Comparison of ENCODE assay signal across 8 cellular contexts in genomic region chr3:179323197-179323901, GRCh38. TPM values are rescaled to one million over a fixed set of nuclear protein-coding genes. Genes with fewer than 3 reads are reported as not detected.
A peak's percentile ranks its signal among the peaks of the same experiment; 100 is the strongest.
DNase-seq lines count a peak whose midpoint lies in the region; ATAC-seq lines count a peak whose summit lies in the region.

No MANE protein-coding gene starts in this region.

- DNase-seq in AML-193 (lab: John Stamatoyannopoulos, UW) = peak; percentile 54 to 60
- DNase-seq in NCI-H510A treated with DMSO at 0.1 percent for 48 hours (lab: John Stamatoyannopoulos, UW) = peak; percentile 44
- peak; percentile 70 for DNase-seq in activated CD8-positive, alpha-beta T cell treated with anti-CD3 and anti-CD28 coated beads, Interleukin-2, amount 10 ng/mL, durations not matched to agents 7 days and 5 days
- peak; percentile 42 for DNase-seq in effector CD4-positive, alpha-beta T cell
- peak; percentile 67 to 73 for DNase-seq in lung microvascular endothelial cell (ENCODE audit: low read depth in 2 of 2)
- DNase-seq in stimulated activated CD4-positive, alpha-beta T cell treated with anti-CD3 and anti-CD28 coated beads, TNF-alpha, amount 100 ng/mL, for 48 hours (ENCODE audit: low read depth in 3 of 3) = peak; percentile 28 to 48 (median 33)

- CTCF ChIA-PET in activated CD8-positive, alpha-beta T cell treated with anti-CD3 and anti-CD28 coated beads, Interleukin-2, amount 10 ng/mL, durations not matched to agents 7 days and 5 days (lab: Charles Lee) = interaction anchor here (1.2 to 2.6 kb wide), 4 partner anchors 23 to 308 kb away, joined by 3 to 9 read pairs (median 4); partner anchors contain the start of gene ACTL6A

- peaks cover 32% of the 10 kb centered on the region for H3K4me1 Mint-ChIP-seq in activated CD8-positive, alpha-beta T cell treated with anti-CD3 and anti-CD28 coated beads, Interleukin-2, amount 10 ng/mL, durations not matched to agents 7 days and 5 days (ENCODE audit: low read depth)

- H3K27ac Mint-ChIP-seq in activated CD8-positive, alpha-beta T cell treated with anti-CD3 and anti-CD28 coated beads, Interleukin-2, amount 10 ng/mL, durations not matched to agents 7 days and 5 days = peak overlapping the region; percentile 94

- H3K27me3 Mint-ChIP-seq in activated CD8-positive, alpha-beta T cell treated with anti-CD3 and anti-CD28 coated beads, Interleukin-2, amount 10 ng/mL, durations not matched to agents 7 days and 5 days (ENCODE audit: low read depth) = peaks cover 2% of the 10 kb centered on the region

- H3K4me3 Mint-ChIP-seq in activated CD8-positive, alpha-beta T cell treated with anti-CD3 and anti-CD28 coated beads, Interleukin-2, amount 10 ng/mL, durations not matched to agents 7 days and 5 days = peak overlapping the region; percentile 92

- POLR2A ChIA-PET in activated CD8-positive, alpha-beta T cell treated with anti-CD3 and anti-CD28 coated beads, Interleukin-2, amount 10 ng/mL, durations not matched to agents 7 days and 5 days (lab: Charles Lee) = interaction anchor here (0.7 to 3.0 kb wide), 5 partner anchors 23 to 252 kb away, joined by 3 to 14 read pairs (median 4); partner anchors contain the start of genes ACTL6A, MFN1, PIK3CA and ZMAT3

- no peaks in the 10 kb centered on the region for H3K9me3 Mint-ChIP-seq in activated CD8-positive, alpha-beta T cell treated with anti-CD3 and anti-CD28 coated beads, Interleukin-2, amount 10 ng/mL, durations not matched to agents 7 days and 5 days (ENCODE audit: insufficient read depth)

- H3K36me3 Mint-ChIP-seq in activated CD8-positive, alpha-beta T cell treated with anti-CD3 and anti-CD28 coated beads, Interleukin-2, amount 10 ng/mL, durations not matched to agents 7 days and 5 days (ENCODE audit: low read depth) = peaks cover 18% of the 10 kb centered on the region

- ATAC-seq in GM19023 (IDR thresholded peaks at IDR 0.05; ENCODE audit: unreplicated experiment) (peak; percentile 48), HG03175 (IDR thresholded peaks at IDR 0.05; ENCODE audit: unreplicated experiment) (peak; percentile 40)
- peak; percentile 58 for ATAC-seq in activated CD8-positive, alpha-beta T cell treated with anti-CD3 and anti-CD28 coated beads, Interleukin-2, amount 10 ng/mL, durations not matched to agents 7 days and 5 days

RNA-seq across cellular contexts. Expression of gene ZNF639, which starts 0.5 kb away (rescaled TPM):
- 10 to 100 TPM; 36.3 to 40.6 TPM for total RNA-seq in activated CD8-positive, alpha-beta T cell treated with anti-CD3 and anti-CD28 coated beads, Interleukin-2, amount 10 ng/mL, durations not matched to agents 7 days and 5 days
- total RNA-seq in lung microvascular endothelial cell = 22.9 and 31.2 TPM in 2 replicates

RNA-seq across cellular contexts. Expression of gene MFN1, which starts 24.2 kb away (rescaled TPM):
- total RNA-seq in activated CD8-positive, alpha-beta T cell treated with anti-CD3 and anti-CD28 coated beads, Interleukin-2, amount 10 ng/mL, durations not matched to agents 7 days and 5 days = 10 to 100 TPM; 25.5 to 30.4 TPM
- total RNA-seq in lung microvascular endothelial cell = 29.0 and 33.5 TPM in 2 replicates

Comparison
In these comparisons a context has a peak if more than half of its experiments do, and no peak if none do; other contexts are left out.
1. Peak in every context shown above with its lines: DNase-seq and ATAC-seq.